Comparison of ENCODE assay signal across 19 cellular contexts in genomic region chr9:69253057-69253456, GRCh38.
DNase-seq lines count a peak whose midpoint lies in the region; ATAC-seq and TF ChIP-seq lines count a peak whose summit lies in the region.
"Had no signal": no experiment of that assay in that cellular context is flagged by ENCODE, and none has a peak within 500 bp of the region (broad histone marks: within the 10 kb centered on the region; RNA-seq: fewer than 3 reads in every experiment).

No MANE protein-coding gene starts in this region.

- H3K4me3 ChIP-seq in retinal pigment epithelial cell (ENCODE audit: low read length): no peak overlapping the region
- H3K4me3 ChIP-seq: BLaER1 treated with 17β-estradiol and CSF1 and Interleukin-3, amounts not matched to agents 10 nM and 100 nM had no signal

- TF ChIP-seq CTCF in retinal pigment epithelial cell (conservative IDR thresholded peaks at IDR 0.05; ENCODE audit: low read depth, low read length): no peak

- DNase-seq in GM04504 (ENCODE audit: low read depth): peak; percentile 10
- peak; percentile 30 for DNase-seq in astrocyte of the hippocampus (ENCODE audit: low read depth, low spot score)
- DNase-seq in fibroblast of peridontal ligament (ENCODE audit: extremely low read depth): peak; percentile 34
- peak; percentile 85 for DNase-seq in retinal pigment epithelial cell (ENCODE audit: low read depth)
- no peak for DNase-seq in iPS-NIHi11 (ENCODE audit: low spot score)
- DNase-seq in T-helper 1 cell: no peak
- DNase-seq in hippocampal formation (lab: John Stamatoyannopoulos, UW): no peak
- DNase-seq: activated CD4-positive, alpha-beta T cell treated with anti-CD3 and anti-CD28 coated beads, Interleukin-2, amount 10 ng/mL, durations not matched to agents 24 days and 14 days; activated gamma-delta T cell treated with Interleukin-2 at 50 U/mL for 16 hours; cortex of kidney; DMS153; NCI-H1092 treated with DMSO at 0.1 percent for 48 hours; NCI-H2171 treated with DMSO at 0.1 percent for 48 hours; NCI-H774; small intestine; stimulated activated CD4-positive, alpha-beta T cell treated with anti-CD3 and anti-CD28 coated beads, Interleukin-4, amount 100 ng/mL, for 24 hours had no signal

- ATAC-seq in HG03025 (IDR thresholded peaks at IDR 0.05; ENCODE audit: low FRiP score, unreplicated experiment): no peak
- ATAC-seq: Panc1 had no signal

Comparison
In these comparisons a context has a peak if more than half of its experiments do, and no peak if none do; other contexts are left out.
1. DNase-seq: peak in GM04504 (single experiment), astrocyte of the hippocampus (single experiment), fibroblast of peridontal ligament (single experiment) and retinal pigment epithelial cell (single experiment); none in iPS-NIHi11 (single experiment), T-helper 1 cell (0 of 5) and hippocampal formation (0 of 2).